7 cellular contexts compared by ENCODE assay signal in the genomic region with DNA sequence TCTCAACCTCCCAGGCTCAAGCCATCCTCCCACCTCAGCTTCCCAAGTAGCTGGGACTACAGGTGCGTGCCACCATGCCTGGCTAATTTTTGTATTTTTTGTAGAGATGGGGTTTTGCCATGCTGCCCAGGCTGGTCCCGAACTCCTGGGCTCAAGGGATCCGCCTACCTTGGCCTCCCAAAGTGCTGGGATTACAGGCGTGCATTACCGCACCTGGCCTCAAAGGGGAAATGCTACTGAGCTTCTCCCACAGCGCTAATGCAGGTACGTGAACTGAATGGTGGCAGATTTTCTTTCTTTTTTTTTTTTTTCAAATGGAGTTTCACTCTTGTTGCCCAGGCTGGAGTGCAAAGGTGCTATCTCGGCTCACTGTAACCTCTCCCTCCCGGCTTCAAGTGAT. TPM values are rescaled to one million over a fixed set of nuclear protein-coding genes. Genes with fewer than 3 reads are reported as not detected.
"Had no signal": no experiment of that assay in that cellular context is flagged by ENCODE, and none has a peak within 500 bp of the region (broad histone marks: within the 10 kb centered on the region; RNA-seq: fewer than 3 reads in every experiment).

No MANE protein-coding gene starts in this region.

RNA-seq across cellular contexts. Expression of gene VPS37D, which starts 8.4 kb away (rescaled TPM):
- total RNA-seq: activated naive CD4-positive, alpha-beta T cell treated with anti-CD3 and anti-CD28 coated beads for 36 hours had no signal

RNA-seq across cellular contexts. Expression of gene MLXIPL, which starts 51.7 kb away (rescaled TPM):
- total RNA-seq: activated B cell treated with CpG ODN at 0.5 μM for 24 hours; activated CD4-positive, alpha-beta memory T cell treated with anti-CD3 and anti-CD28 coated beads for 36 hours; activated naive CD4-positive, alpha-beta T cell treated with anti-CD3 and anti-CD28 coated beads, Interleukin-2, amount 50 U/mL, for 72 hours; activated T-helper 1 cell treated with anti-CD3 and anti-CD28 coated beads, Interleukin-12 subunit alpha, Interleukin-12 subunit beta, Interleukin-2, Interleukin-4 antibody, amounts not matched to agents 30 ng/mL and 10 ng/mL and 1 ng/mL, durations not matched to agents 14 hours and 24 hours and 36 hours; MCF 10A; SJSA1 had no signal
